ENCODE assay signal across 15 cellular contexts in the genomic region with DNA sequence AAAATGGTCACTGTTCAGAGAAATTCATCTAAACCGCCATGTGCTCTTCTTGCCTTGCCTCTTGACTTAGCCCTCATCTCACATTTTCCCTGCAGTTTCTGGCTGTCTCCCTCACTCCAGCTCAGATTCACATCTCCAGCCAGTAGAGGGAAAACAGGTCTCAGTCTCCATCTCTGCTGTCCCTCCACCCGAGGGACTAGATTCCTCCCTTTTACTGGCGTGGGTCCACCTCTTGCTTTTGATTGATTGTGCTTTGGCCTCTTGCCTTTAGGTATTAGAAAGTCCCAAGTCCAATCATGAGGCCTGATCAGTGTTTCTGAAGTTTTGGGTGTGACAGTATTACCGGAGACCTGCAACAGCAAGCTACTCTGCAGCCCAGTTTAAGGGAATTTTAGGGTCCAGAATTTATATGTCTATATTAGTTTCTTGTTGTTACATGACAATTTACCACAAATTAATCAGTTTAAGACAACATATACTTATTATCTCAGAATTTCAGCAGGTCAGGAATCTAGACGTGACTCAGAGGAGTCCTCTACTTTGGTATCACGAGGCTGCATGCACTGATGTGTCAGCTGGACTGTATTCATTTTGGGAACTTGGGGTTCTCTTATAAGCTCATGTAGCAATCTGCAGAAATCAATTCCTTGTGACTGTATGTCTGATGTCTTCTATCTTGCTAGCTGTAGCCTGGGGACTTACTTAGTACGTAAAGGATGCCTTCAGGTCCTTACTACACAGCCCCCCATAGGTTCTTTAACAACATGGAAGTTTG.
"Had no signal": no experiment of that assay in that cellular context is flagged by ENCODE, and none has a peak within 500 bp of the region (broad histone marks: within the 10 kb centered on the region; RNA-seq: fewer than 3 reads in every experiment).

No MANE protein-coding gene starts in this region.

- H3K4me1 Mint-ChIP-seq: activated CD8-positive, alpha-beta memory T cell treated with anti-CD3 and anti-CD28 coated beads, Interleukin-2, amount 10 ng/mL, durations not matched to agents 7 days and 5 days had no signal

- DNase-seq: activated CD4-positive, alpha-beta T cell treated with anti-CD3 and anti-CD28 coated beads for 1 hour; activated CD4-positive, alpha-beta T cell treated with anti-CD3 and anti-CD28 coated beads, Interleukin-2, amount 50 U/mL, for 48 hours; activated CD8-positive, alpha-beta memory T cell treated with anti-CD3 and anti-CD28 coated beads, Interleukin-2, amount 10 ng/mL, durations not matched to agents 7 days and 5 days; activated effector memory CD4-positive, alpha-beta T cell treated with anti-CD3 and anti-CD28 coated beads, Interleukin-2, amount 50 U/mL, for 16 hours; activated T-cell treated with anti-CD3 and anti-CD28 coated beads, Interleukin-2, amount 50 U/mL, for 24 hours; left cardiac atrium; mucosa of descending colon; stimulated activated CD4-positive, alpha-beta T cell treated with anti-CD3 and anti-CD28 coated beads, Interleukin-12 subunit alpha, Interleukin-12 subunit beta, amount 100 ng/mL, for 4 hours; stimulated activated CD4-positive, alpha-beta T cell treated with anti-CD3 and anti-CD28 coated beads, Interleukin-2, amount 100 ng/mL, for 48 hours; stimulated activated naive CD4-positive, alpha-beta T cell treated with Interleukin-2 at 50 U/mL for 16 hours; testis; upper lobe of right lung had no signal

- H3K4me3 ChIP-seq: breast epithelium, mucosa of descending colon, testis, upper lobe of right lung had no signal

- H3K36me3 ChIP-seq: breast epithelium, upper lobe of right lung had no signal

- H3K4me1 ChIP-seq: breast epithelium, upper lobe of right lung had no signal

- H3K27ac ChIP-seq: breast epithelium, testis, upper lobe of right lung had no signal

- H3K36me3 Mint-ChIP-seq: activated CD8-positive, alpha-beta memory T cell treated with anti-CD3 and anti-CD28 coated beads, Interleukin-2, amount 10 ng/mL, durations not matched to agents 7 days and 5 days; activated naive CD4-positive, alpha-beta T cell treated with anti-CD3 and anti-CD28 coated beads, Interleukin-2, amount 50 U/mL, for 72 hours; natural killer cell treated with Interleukin-12 subunit alpha and Interleukin-12 subunit beta and Interleukin-15 and Interleukin-18, amount 100 ng/mL, for 72 hours had no signal

- ATAC-seq: activated CD8-positive, alpha-beta memory T cell treated with anti-CD3 and anti-CD28 coated beads, Interleukin-2, amount 10 ng/mL, durations not matched to agents 7 days and 5 days; activated naive CD4-positive, alpha-beta T cell treated with anti-CD3 and anti-CD28 coated beads, Interleukin-2, amount 50 U/mL, for 72 hours; left cardiac atrium; mucosa of descending colon; natural killer cell treated with Interleukin-12 subunit alpha and Interleukin-12 subunit beta and Interleukin-15 and Interleukin-18, amount 100 ng/mL, for 72 hours; upper lobe of right lung had no signal

- H3K4me3 Mint-ChIP-seq: activated CD8-positive, alpha-beta memory T cell treated with anti-CD3 and anti-CD28 coated beads, Interleukin-2, amount 10 ng/mL, durations not matched to agents 7 days and 5 days; activated T-cell treated with anti-CD3 and anti-CD28 coated beads, Interleukin-2, amount 50 U/mL, for 24 hours; natural killer cell treated with Interleukin-12 subunit alpha and Interleukin-12 subunit beta and Interleukin-15 and Interleukin-18, amount 100 ng/mL, for 72 hours had no signal

- H3K9me3 ChIP-seq: breast epithelium, mucosa of descending colon, testis, upper lobe of right lung had no signal

- H3K27ac Mint-ChIP-seq: activated CD8-positive, alpha-beta memory T cell treated with anti-CD3 and anti-CD28 coated beads, Interleukin-2, amount 10 ng/mL, durations not matched to agents 7 days and 5 days; activated naive CD4-positive, alpha-beta T cell treated with anti-CD3 and anti-CD28 coated beads, Interleukin-2, amount 50 U/mL, for 72 hours; activated T-cell treated with anti-CD3 and anti-CD28 coated beads, Interleukin-2, amount 50 U/mL, for 24 hours; natural killer cell treated with Interleukin-12 subunit alpha and Interleukin-12 subunit beta and Interleukin-15 and Interleukin-18, amount 100 ng/mL, for 72 hours had no signal

- H3K27me3 Mint-ChIP-seq: activated CD8-positive, alpha-beta memory T cell treated with anti-CD3 and anti-CD28 coated beads, Interleukin-2, amount 10 ng/mL, durations not matched to agents 7 days and 5 days; activated T-cell treated with anti-CD3 and anti-CD28 coated beads, Interleukin-2, amount 50 U/mL, for 24 hours; natural killer cell treated with Interleukin-12 subunit alpha and Interleukin-12 subunit beta and Interleukin-15 and Interleukin-18, amount 100 ng/mL, for 72 hours had no signal

- H3K27me3 ChIP-seq: breast epithelium, testis, upper lobe of right lung had no signal
